ENCODE assay signal across 9 cellular contexts in genomic region chr5:132467292-132467984, GRCh38. TPM values are rescaled to one million over a fixed set of nuclear protein-coding genes. Genes with fewer than 3 reads are reported as not detected.
DNase-seq lines count a peak whose midpoint lies in the region; ATAC-seq and TF ChIP-seq lines count a peak whose summit lies in the region.
"Had no signal": no experiment of that assay in that cellular context is flagged by ENCODE, and none has a peak within 500 bp of the region (broad histone marks: within the 10 kb centered on the region; RNA-seq: fewer than 3 reads in every experiment).

No MANE protein-coding gene starts in this region.

- no peaks in the 10 kb centered on the region for H3K9me3 Mint-ChIP-seq in naive B cell

- H3K9me3 ChIP-seq in tibial nerve: no peaks in the 10 kb centered on the region

- ATAC-seq in GM18868 (IDR thresholded peaks at IDR 0.05; ENCODE audit: unreplicated experiment): peak; percentile 57
- ATAC-seq in HG02759 (IDR thresholded peaks at IDR 0.05; ENCODE audit: unreplicated experiment): peak; percentile 35
- ATAC-seq in naive B cell (ENCODE audit: low read depth in 2 of 2): peak in 1 of 2 donors; percentile 4
- ATAC-seq in Right ventricle myocardium superior (ENCODE audit: poor library complexity): no peak
- ATAC-seq: left colon had no signal

- peak overlapping the region; percentile 24 to 92 (median 74) for H3K27ac Mint-ChIP-seq in naive B cell

- intact Hi-C loops in Right ventricle myocardium superior (cut with DNase I): no loop called here

- POLR2A ChIA-PET in RWPE1 (lab: Yijun Ruan, JAX; ENCODE audit: low non-redundant PET): no interaction called here

- peaks cover 0 to 18% (median 0%) of the 10 kb centered on the region in 3 donors for H3K36me3 ChIP-seq in tibial nerve

- no peak overlapping the region for H3K4me3 ChIP-seq in tibial nerve

- DNase-seq in RWPE1 (ENCODE audit: low spot score): no peak
- DNase-seq in naive B cell: no peak
- DNase-seq in NCI-H2227 treated with DMSO at 0.1 percent for 48 hours (lab: John Stamatoyannopoulos, UW): no peak
- no peak for DNase-seq in NCI-H128 (lab: John Stamatoyannopoulos, UW; ENCODE audit: unreplicated experiment)
- no peak for DNase-seq in tibial nerve (ENCODE audit: low spot score in 2 of 2)
- no peak for DNase-seq in Right ventricle myocardium superior

- no peak for TF ChIP-seq EP300 in tibial nerve (IDR thresholded peaks at IDR 0.05)

- no peaks in the 10 kb centered on the region for H3K27me3 Mint-ChIP-seq in naive B cell

- H3K36me3 Mint-ChIP-seq in naive B cell: peaks cover 0 to 5% of the 10 kb centered on the region in 2 donors

- TF ChIP-seq POLR2A in tibial nerve (IDR thresholded peaks at IDR 0.05): no peak

- peaks cover 0 to 71% (median 48%) of the 10 kb centered on the region in 4 donors for H3K4me1 ChIP-seq in tibial nerve

- peak overlapping the region; percentile 84 for H3K27ac ChIP-seq in RWPE1
- peak overlapping the region in 1 of 4 donors; percentile 73 for H3K27ac ChIP-seq in tibial nerve

- no peaks in the 10 kb centered on the region for H3K27me3 ChIP-seq in tibial nerve

- CTCF ChIA-PET in RWPE1 (lab: Yijun Ruan, JAX): interaction anchor here (0.9 kb wide), 1 partner anchor 38 kb away, joined by 4 read pairs; no protein-coding TSS in a partner anchor

- TF ChIP-seq CTCF in RWPE1 (conservative IDR thresholded peaks at IDR 0.05; ENCODE audit: low read depth) (no peak), tibial nerve (IDR thresholded peaks at IDR 0.05) (no peak)

- 82 to 86% methylated on average over 4 of the region's 4 CpGs for WGBS in tibial nerve, 2 donors

- H3K4me1 Mint-ChIP-seq in naive B cell: peaks cover 79 to 92% (median 90%) of the 10 kb centered on the region in 3 donors

- peak overlapping the region; percentile 42 to 86 (median 72) for H3K4me3 Mint-ChIP-seq in naive B cell

RNA-seq across cellular contexts. Expression of gene IRF1, which starts 23.1 kb away (rescaled TPM):
- polyA plus RNA-seq in naive B cell (ENCODE audit: low read depth in 6 of 6): 100 to 1,000 TPM; 228 to 332 (median 296) TPM
- total RNA-seq in tibial nerve: 10 to 100 TPM; 15.1 to 36.9 (median 28.4) TPM
- total RNA-seq in Right ventricle myocardium superior: 12.5 TPM
